Comparison of ENCODE assay signal across 25 cellular contexts in the genomic region with DNA sequence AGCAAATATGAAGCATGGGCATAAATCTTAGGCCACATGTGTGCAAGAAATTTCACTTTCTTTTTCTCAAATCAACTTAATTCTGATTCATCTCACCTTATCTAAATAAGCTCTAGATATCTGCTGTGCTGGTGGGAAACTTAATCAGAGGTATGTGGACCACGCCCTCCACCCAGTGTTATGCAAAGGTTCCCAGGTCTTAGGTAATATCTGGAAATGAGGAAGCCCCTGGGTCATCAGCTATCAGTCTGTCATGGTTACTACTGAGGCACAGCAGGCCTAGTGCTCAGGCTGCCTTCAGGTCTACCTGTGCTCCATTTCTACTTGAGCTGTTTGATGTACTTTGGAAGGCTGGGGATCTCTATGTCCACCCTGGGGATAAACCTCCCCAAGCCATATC.
"Had no signal": no experiment of that assay in that cellular context is flagged by ENCODE, and none has a peak within 500 bp of the region (broad histone marks: within the 10 kb centered on the region; RNA-seq: fewer than 3 reads in every experiment).

No MANE protein-coding gene starts in this region.

- H3K4me1 ChIP-seq: heart right ventricle, left ventricle myocardium inferior, sigmoid colon, thyroid gland had no signal

- H3K4me1 Mint-ChIP-seq: activated B cell treated with CpG ODN at 0.5 μM for 24 hours; activated CD4-positive, alpha-beta T cell treated with anti-CD3 and anti-CD28 coated beads for 36 hours; activated T-helper 17 cell treated with anti-CD3 and anti-CD28 coated beads, Interleukin-2, amount 50 U/mL, for 72 hours; central memory CD8-positive, alpha-beta T cell; mesothelial cell of epicardium; natural killer cell had no signal

- H3K4me3 Mint-ChIP-seq: activated B cell treated with CpG ODN at 0.5 μM for 24 hours; activated CD4-positive, alpha-beta T cell treated with anti-CD3 and anti-CD28 coated beads for 36 hours; activated naive CD8-positive, alpha-beta T cell; activated T-cell treated with anti-CD3 and anti-CD28 coated beads, Interleukin-2, amount 50 U/mL, for 24 hours; activated T-helper 17 cell treated with anti-CD3 and anti-CD28 coated beads, Interleukin-2, amount 50 U/mL, for 72 hours; central memory CD8-positive, alpha-beta T cell; mesothelial cell of epicardium; natural killer cell; T-helper 1 cell treated with Interleukin-12 subunit alpha and Interleukin-12 subunit beta and Interleukin-4 antibody, amounts not matched to agents 30 μg/mL and 1 μg/mL, for 36 hours had no signal

- H3K36me3 Mint-ChIP-seq: activated naive CD8-positive, alpha-beta T cell; mesothelial cell of epicardium; natural killer cell had no signal

- H3K27ac ChIP-seq: epithelial cell of prostate, heart right ventricle, left ventricle myocardium inferior, sigmoid colon, thyroid gland had no signal

- H3K9me3 ChIP-seq: heart right ventricle, sigmoid colon, thyroid gland had no signal

- ATAC-seq: activated CD4-positive, alpha-beta T cell treated with anti-CD3 and anti-CD28 coated beads for 36 hours; activated T-helper 17 cell treated with anti-CD3 and anti-CD28 coated beads, Interleukin-2, amount 50 U/mL, for 72 hours; heart right ventricle; natural killer cell had no signal

- H3K36me3 ChIP-seq: heart right ventricle, left ventricle myocardium inferior, sigmoid colon, thyroid gland had no signal

- FAIRE-seq: astrocyte, colon had no signal

- H3K4me3 ChIP-seq: heart right ventricle, left ventricle myocardium inferior, sigmoid colon, thyroid gland had no signal

- H3K27me3 Mint-ChIP-seq: activated B cell treated with CpG ODN at 0.5 μM for 24 hours; activated CD4-positive, alpha-beta T cell treated with anti-CD3 and anti-CD28 coated beads for 36 hours; activated naive CD8-positive, alpha-beta T cell; activated T-cell treated with anti-CD3 and anti-CD28 coated beads, Interleukin-2, amount 50 U/mL, for 24 hours; activated T-helper 17 cell treated with anti-CD3 and anti-CD28 coated beads, Interleukin-2, amount 50 U/mL, for 72 hours; central memory CD8-positive, alpha-beta T cell; progenitor cell of endocrine pancreas had no signal

- DNase-seq: activated B cell treated with CpG ODN at 0.5 μM for 24 hours; activated CD4-positive, alpha-beta T cell treated with anti-CD3 and anti-CD28 coated beads for 36 hours; activated CD4-positive, alpha-beta T cell treated with anti-CD3 and anti-CD28 coated beads, Interleukin-2, amount 50 U/mL, for 4 hours; activated CD8-positive, alpha-beta memory T cell treated with anti-CD3 and anti-CD28 coated beads for 24 hours; activated CD8-positive, alpha-beta memory T cell treated with anti-CD3 and anti-CD28 coated beads, Interleukin-2, amount 50 U/mL, for 4 hours; activated naive CD4-positive, alpha-beta T cell; activated T-cell treated with anti-CD3 and anti-CD28 coated beads, Interleukin-2, amount 50 U/mL, for 24 hours; heart right ventricle; left ventricle myocardium inferior; natural killer cell; retina; sigmoid colon; stimulated activated CD4-positive, alpha-beta T cell treated with anti-CD3 and anti-CD28 coated beads, Interleukin-4, amount 100 ng/mL, for 1 hour; stimulated activated naive CD4-positive, alpha-beta T cell treated with Interleukin-2 at 50 U/mL for 16 hours; T1000; thyroid gland had no signal

- H3K27ac Mint-ChIP-seq: activated B cell treated with CpG ODN at 0.5 μM for 24 hours; activated CD4-positive, alpha-beta T cell treated with anti-CD3 and anti-CD28 coated beads for 36 hours; activated naive CD8-positive, alpha-beta T cell; activated T-cell treated with anti-CD3 and anti-CD28 coated beads, Interleukin-2, amount 50 U/mL, for 24 hours; activated T-helper 17 cell treated with anti-CD3 and anti-CD28 coated beads, Interleukin-2, amount 50 U/mL, for 72 hours; mesothelial cell of epicardium; natural killer cell; progenitor cell of endocrine pancreas; T-helper 1 cell treated with Interleukin-12 subunit alpha and Interleukin-12 subunit beta and Interleukin-4 antibody, amounts not matched to agents 30 μg/mL and 1 μg/mL, for 36 hours had no signal

- H3K9me3 Mint-ChIP-seq: activated T-cell treated with anti-CD3 and anti-CD28 coated beads, Interleukin-2, amount 50 U/mL, for 24 hours; activated T-helper 17 cell treated with anti-CD3 and anti-CD28 coated beads, Interleukin-2, amount 50 U/mL, for 72 hours; central memory CD8-positive, alpha-beta T cell; natural killer cell; T-helper 1 cell treated with Interleukin-12 subunit alpha and Interleukin-12 subunit beta and Interleukin-4 antibody, amounts not matched to agents 30 μg/mL and 1 μg/mL, for 36 hours had no signal

- H3K27me3 ChIP-seq: heart right ventricle, sigmoid colon, thyroid gland had no signal
